In the genomic region with DNA sequence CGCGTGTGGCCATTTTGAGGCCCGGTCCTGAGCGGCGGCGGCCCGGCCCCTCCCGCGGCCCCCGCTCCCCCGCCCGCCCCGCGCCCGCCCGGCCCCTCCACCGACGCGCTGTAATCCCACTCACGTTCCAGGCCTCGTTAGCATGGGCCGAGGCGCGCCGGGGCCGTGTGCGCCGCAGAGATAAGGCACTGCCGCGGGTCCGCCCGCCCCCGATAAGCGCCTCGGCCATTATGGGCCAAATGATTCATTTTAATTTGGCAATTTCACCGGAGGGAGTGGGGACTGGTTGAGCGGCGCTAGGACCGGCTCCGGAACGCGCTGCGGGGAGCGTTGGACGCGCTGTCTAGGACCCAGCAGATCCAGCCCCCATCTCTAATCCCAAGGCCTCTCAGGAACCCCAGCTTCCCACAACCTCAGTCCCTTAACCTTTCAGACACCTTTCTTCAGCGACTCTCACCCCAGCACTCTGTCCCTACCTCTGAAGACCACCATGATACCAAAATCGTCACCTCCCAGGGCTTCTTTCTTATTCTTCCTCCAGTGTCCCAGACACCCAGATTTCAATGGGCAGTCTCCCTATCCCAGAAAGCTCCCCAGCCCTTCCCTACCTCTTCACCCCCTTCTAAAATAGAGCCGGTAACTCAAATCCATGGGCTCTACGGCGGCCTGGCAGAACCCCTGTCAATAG, we compare ENCODE assay signal across 8 cellular contexts. TPM values are rescaled to one million over a fixed set of nuclear protein-coding genes. Genes with fewer than 3 reads are reported as not detected.
A peak's percentile ranks its signal among the peaks of the same experiment; 100 is the strongest.
DNase-seq lines count a peak whose midpoint lies in the region; ATAC-seq lines count a peak whose summit lies in the region.

A gene (minus strand): TSS at position 39 of the 688 bp plus-strand sequence. CDS start 6,337 bp downstream, outside the sequence.

- H3K27me3 ChIP-seq in HUES64 (ENCODE audit: insufficient read depth, low read length) (peaks cover 97% of the 10 kb centered on the region), iPS-20b (ENCODE audit: insufficient read depth, low read length) (peaks cover 97% of the 10 kb centered on the region), skeletal muscle satellite cell (ENCODE audit: control insufficient read depth, insufficient read depth, low read length) (peaks cover 80% of the 10 kb centered on the region)

- H3K27ac Mint-ChIP-seq in activated naive CD8-positive, alpha-beta T cell treated with anti-CD3 and anti-CD28 coated beads, Interleukin-2, amount 50 U/mL, for 24 hours: peak within 1 kb of the TSS; percentile 22

- peaks cover 3% of the 10 kb centered on the region for H3K36me3 Mint-ChIP-seq in activated naive CD8-positive, alpha-beta T cell treated with anti-CD3 and anti-CD28 coated beads, Interleukin-2, amount 50 U/mL, for 24 hours (ENCODE audit: low read depth)

- H3K9me3 Mint-ChIP-seq in activated naive CD8-positive, alpha-beta T cell treated with anti-CD3 and anti-CD28 coated beads, Interleukin-2, amount 50 U/mL, for 24 hours: no peaks in the 10 kb centered on the region

- no peak within 1 kb of the TSS for H3K9ac ChIP-seq in HUES64 (ENCODE audit: low read depth, low read length)
- H3K9ac ChIP-seq in iPS-20b (ENCODE audit: low read depth, low read length): no peak within 1 kb of the TSS
- no peak within 1 kb of the TSS for H3K9ac ChIP-seq in skeletal muscle satellite cell (ENCODE audit: low read depth, low read length)

- peak within 1 kb of the TSS; percentile 60 for H3K4me2 ChIP-seq in skeletal muscle satellite cell (ENCODE audit: low read length)

- WGBS in HUES64: 1% methylated on average over 51 of the region's 51 CpGs

- peaks cover 75% of the 10 kb centered on the region for H3K27me3 Mint-ChIP-seq in activated naive CD8-positive, alpha-beta T cell treated with anti-CD3 and anti-CD28 coated beads, Interleukin-2, amount 50 U/mL, for 24 hours

- no peaks in the 10 kb centered on the region for H3K9me3 ChIP-seq in HUES64 (ENCODE audit: insufficient read depth, low read depth, low read length)
- peaks cover 5% of the 10 kb centered on the region; the same call in 1 of the 2 replicates for H3K9me3 ChIP-seq in iPS-20b (ENCODE audit: insufficient read depth, low read depth, low read length)
- H3K9me3 ChIP-seq in skeletal muscle satellite cell (replicated peaks; ENCODE audit: low read length): no peaks in the 10 kb centered on the region

- peaks cover 34% of the 10 kb centered on the region for H3K4me1 ChIP-seq in HUES64 (ENCODE audit: insufficient read depth, low read length)
- peaks cover 26% of the 10 kb centered on the region; the same call in 1 of the 2 replicates for H3K4me1 ChIP-seq in iPS-20b (ENCODE audit: insufficient read depth, low read length)
- H3K4me1 ChIP-seq in skeletal muscle satellite cell (ENCODE audit: control insufficient read depth, insufficient read depth, low read length): peaks cover 6% of the 10 kb centered on the region

- peaks cover 27% of the 10 kb centered on the region for H3K4me1 Mint-ChIP-seq in activated naive CD8-positive, alpha-beta T cell treated with anti-CD3 and anti-CD28 coated beads, Interleukin-2, amount 50 U/mL, for 24 hours

- ATAC-seq in activated naive CD8-positive, alpha-beta T cell treated with anti-CD3 and anti-CD28 coated beads, Interleukin-2, amount 50 U/mL, for 24 hours: no peak
- ATAC-seq in GM19023 (IDR thresholded peaks at IDR 0.05; ENCODE audit: unreplicated experiment) (no peak), GM18907 (IDR thresholded peaks at IDR 0.05; ENCODE audit: unreplicated experiment) (no peak)

- H3K27ac ChIP-seq in HUES64 (ENCODE audit: low read depth, low read length) (no peak within 1 kb of the TSS), iPS-20b (ENCODE audit: low read length) (no peak within 1 kb of the TSS)

- DNase-seq in activated naive CD8-positive, alpha-beta T cell treated with anti-CD3 and anti-CD28 coated beads, Interleukin-2, amount 50 U/mL, for 24 hours: no peak
- no peak for DNase-seq in NCI-H1436 (lab: John Stamatoyannopoulos, UW)
- DNase-seq in mucosa of gallbladder (ENCODE audit: low spot score): no peak

- H3K4me3 ChIP-seq in HUES64 (ENCODE audit: low read length) (peak within 1 kb of the TSS; percentile 34), iPS-20b (ENCODE audit: low read length) (peak within 1 kb of the TSS; percentile 54), skeletal muscle satellite cell (ENCODE audit: low read length) (peak within 1 kb of the TSS; percentile 14)

- H3K36me3 ChIP-seq in HUES64 (ENCODE audit: insufficient read depth, low read length) (no peaks in the 10 kb centered on the region), iPS-20b (ENCODE audit: insufficient read depth, low read depth, low read length) (no peaks in the 10 kb centered on the region), skeletal muscle satellite cell (ENCODE audit: insufficient read depth, low read length) (no peaks in the 10 kb centered on the region)

- peak within 1 kb of the TSS; percentile 77 for H3K4me3 Mint-ChIP-seq in activated naive CD8-positive, alpha-beta T cell treated with anti-CD3 and anti-CD28 coated beads, Interleukin-2, amount 50 U/mL, for 24 hours

RNA-seq across cellular contexts. Expression of the gene that starts here (rescaled TPM):
- polyA plus RNA-seq in HUES64 (2013, experiment 1 of 2): 0.15 TPM
- polyA plus RNA-seq in HUES64 (2013, experiment 2 of 2): 0.06 TPM
- not detected in 2 replicates for total RNA-seq in skeletal muscle satellite cell (2012; rRNA removed)
- 6.0 TPM for total RNA-seq in mucosa of gallbladder
